1 cellular context compared by ENCODE assay signal in genomic region chr14:21910260-21910659, GRCh38.
TF ChIP-seq lines count a peak whose summit lies in the region.

No MANE protein-coding gene starts in this region.

TF ChIP-seq in GM23338, 12 proteins besides CTCF, POLR2A, EP300 and RAD21 (continued from another document):
- TF ChIP-seq, protein P1, sequence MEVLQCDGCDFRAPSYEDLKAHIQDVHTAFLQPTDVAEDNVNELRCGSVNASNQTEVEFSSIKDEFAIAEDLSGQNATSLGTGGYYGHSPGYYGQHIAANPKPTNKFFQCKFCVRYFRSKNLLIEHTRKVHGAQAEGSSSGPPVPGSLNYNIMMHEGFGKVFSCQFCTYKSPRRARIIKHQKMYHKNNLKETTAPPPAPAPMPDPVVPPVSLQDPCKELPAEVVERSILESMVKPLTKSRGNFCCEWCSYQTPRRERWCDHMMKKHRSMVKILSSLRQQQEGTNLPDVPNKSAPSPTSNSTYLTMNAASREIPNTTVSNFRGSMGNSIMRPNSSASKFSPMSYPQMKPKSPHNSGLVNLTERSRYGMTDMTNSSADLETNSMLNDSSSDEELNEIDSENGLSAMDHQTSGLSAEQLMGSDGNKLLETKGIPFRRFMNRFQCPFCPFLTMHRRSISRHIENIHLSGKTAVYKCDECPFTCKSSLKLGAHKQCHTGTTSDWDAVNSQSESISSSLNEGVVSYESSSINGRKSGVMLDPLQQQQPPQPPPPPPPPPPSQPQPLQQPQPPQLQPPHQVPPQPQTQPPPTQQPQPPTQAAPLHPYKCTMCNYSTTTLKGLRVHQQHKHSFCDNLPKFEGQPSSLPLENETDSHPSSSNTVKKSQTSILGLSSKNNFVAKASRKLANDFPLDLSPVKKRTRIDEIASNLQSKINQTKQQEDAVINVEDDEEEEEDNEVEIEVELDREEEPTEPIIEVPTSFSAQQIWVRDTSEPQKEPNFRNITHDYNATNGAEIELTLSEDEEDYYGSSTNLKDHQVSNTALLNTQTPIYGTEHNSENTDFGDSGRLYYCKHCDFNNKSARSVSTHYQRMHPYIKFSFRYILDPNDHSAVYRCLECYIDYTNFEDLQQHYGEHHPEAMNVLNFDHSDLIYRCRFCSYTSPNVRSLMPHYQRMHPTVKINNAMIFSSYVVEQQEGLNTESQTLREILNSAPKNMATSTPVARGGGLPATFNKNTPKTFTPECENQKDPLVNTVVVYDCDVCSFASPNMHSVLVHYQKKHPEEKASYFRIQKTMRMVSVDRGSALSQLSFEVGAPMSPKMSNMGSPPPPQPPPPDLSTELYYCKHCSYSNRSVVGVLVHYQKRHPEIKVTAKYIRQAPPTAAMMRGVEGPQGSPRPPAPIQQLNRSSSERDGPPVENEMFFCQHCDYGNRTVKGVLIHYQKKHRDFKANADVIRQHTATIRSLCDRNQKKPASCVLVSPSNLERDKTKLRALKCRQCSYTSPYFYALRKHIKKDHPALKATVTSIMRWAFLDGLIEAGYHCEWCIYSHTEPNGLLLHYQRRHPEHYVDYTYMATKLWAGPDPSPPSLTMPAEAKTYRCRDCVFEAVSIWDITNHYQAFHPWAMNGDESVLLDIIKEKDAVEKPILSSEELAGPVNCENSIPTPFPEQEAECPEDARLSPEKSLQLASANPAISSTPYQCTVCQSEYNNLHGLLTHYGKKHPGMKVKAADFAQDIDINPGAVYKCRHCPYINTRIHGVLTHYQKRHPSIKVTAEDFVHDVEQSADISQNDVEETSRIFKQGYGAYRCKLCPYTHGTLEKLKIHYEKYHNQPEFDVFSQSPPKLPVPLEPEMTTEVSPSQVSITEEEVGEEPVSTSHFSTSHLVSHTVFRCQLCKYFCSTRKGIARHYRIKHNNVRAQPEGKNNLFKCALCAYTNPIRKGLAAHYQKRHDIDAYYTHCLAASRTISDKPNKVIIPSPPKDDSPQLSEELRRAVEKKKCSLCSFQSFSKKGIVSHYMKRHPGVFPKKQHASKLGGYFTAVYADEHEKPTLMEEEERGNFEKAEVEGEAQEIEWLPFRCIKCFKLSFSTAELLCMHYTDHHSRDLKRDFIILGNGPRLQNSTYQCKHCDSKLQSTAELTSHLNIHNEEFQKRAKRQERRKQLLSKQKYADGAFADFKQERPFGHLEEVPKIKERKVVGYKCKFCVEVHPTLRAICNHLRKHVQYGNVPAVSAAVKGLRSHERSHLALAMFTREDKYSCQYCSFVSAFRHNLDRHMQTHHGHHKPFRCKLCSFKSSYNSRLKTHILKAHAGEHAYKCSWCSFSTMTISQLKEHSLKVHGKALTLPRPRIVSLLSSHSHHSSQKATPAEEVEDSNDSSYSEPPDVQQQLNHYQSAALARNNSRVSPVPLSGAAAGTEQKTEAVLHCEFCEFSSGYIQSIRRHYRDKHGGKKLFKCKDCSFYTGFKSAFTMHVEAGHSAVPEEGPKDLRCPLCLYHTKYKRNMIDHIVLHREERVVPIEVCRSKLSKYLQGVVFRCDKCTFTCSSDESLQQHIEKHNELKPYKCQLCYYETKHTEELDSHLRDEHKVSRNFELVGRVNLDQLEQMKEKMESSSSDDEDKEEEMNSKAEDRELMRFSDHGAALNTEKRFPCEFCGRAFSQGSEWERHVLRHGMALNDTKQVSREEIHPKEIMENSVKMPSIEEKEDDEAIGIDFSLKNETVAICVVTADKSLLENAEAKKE (CRISPR knock-in tag; IDR thresholded peaks at IDR 0.05), result no peak
- TF ChIP-seq STAT1 (IDR thresholded peaks at IDR 0.05; ENCODE audit: unreplicated experiment), result no peak
- TF ChIP-seq REST (IDR thresholded peaks at IDR 0.05; ENCODE audit: unreplicated experiment), result no peak
- no peak for TF ChIP-seq ZNF331 (CRISPR knock-in tag; IDR thresholded peaks at IDR 0.05; ENCODE audit: low read depth)
